Comparison of ENCODE assay signal across 10 cellular contexts in the genomic region with DNA sequence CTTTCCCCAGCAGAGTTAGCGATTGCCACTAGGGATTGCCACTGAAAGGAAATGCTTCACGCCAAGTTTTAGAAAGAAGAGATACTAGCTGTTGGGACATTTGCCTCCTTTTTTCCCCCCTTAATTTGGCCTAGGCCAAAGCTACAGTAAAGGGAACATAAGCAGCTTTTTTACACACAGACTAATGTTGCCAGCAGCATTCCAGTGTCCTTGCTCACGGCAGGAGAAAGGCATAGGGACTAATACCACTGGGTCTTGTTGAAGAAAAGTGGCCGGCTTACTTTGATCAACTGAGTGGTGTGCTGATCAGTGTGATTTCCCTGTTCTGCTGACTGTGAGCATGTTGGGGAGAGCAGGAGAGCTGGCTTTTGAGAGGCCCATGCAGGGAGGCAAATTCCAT.
DNase-seq lines count a peak whose midpoint lies in the region; ATAC-seq, FAIRE-seq and TF ChIP-seq lines count a peak whose summit lies in the region.
"Had no signal": no experiment of that assay in that cellular context is flagged by ENCODE, and none has a peak within 500 bp of the region (broad histone marks: within the 10 kb centered on the region; RNA-seq: fewer than 3 reads in every experiment).

No MANE protein-coding gene starts in this region.

- H3K27ac ChIP-seq in sigmoid colon = peak overlapping the region; percentile 32 to 73 (median 51)
- H3K27ac ChIP-seq: right lobe of liver had no signal

- H3K27me3 ChIP-seq in sigmoid colon = no peaks in the 10 kb centered on the region
- H3K27me3 ChIP-seq: right lobe of liver had no signal

- FAIRE-seq in H54 (lab: Jason Lieb, UNC) = peak; percentile 99

- intact Hi-C loops in sigmoid colon (cut with DNase I) = no loop called here

- ATAC-seq in GM18861 (IDR thresholded peaks at IDR 0.05; ENCODE audit: unreplicated experiment) (no peak), GM19328 (IDR thresholded peaks at IDR 0.05; ENCODE audit: unreplicated experiment) (no peak)

- 76 to 85% methylated on average over 4 of the region's 4 CpGs for WGBS in sigmoid colon, 2 donors

- TF ChIP-seq CTCF in sigmoid colon (IDR thresholded peaks at IDR 0.05) (no peak), GM10248 (IDR thresholded peaks at IDR 0.05; ENCODE audit: control extremely low read depth, extremely low read depth, low read depth, missing control alignments) (no peak)

- no peak for TF ChIP-seq EP300 in sigmoid colon (IDR thresholded peaks at IDR 0.05)

- no peak overlapping the region for H3K4me3 ChIP-seq in sigmoid colon
- H3K4me3 ChIP-seq: right lobe of liver had no signal

- H3K9me3 ChIP-seq in sigmoid colon = no peaks in the 10 kb centered on the region
- H3K9me3 ChIP-seq: right lobe of liver had no signal

- peaks cover 0 to 46% (median 27%) of the 10 kb centered on the region in 4 donors for H3K4me1 ChIP-seq in sigmoid colon
- H3K4me1 ChIP-seq: right lobe of liver had no signal

- DNase-seq in H54 (ENCODE audit: insufficient read length, low spot score) (peak; percentile 37), amniotic epithelial cell (ENCODE audit: low read depth) (peak; percentile 68), iPS DF 19.7 (ENCODE audit: low read depth, low spot score) (peak; percentile 28), sigmoid colon (peak; percentile 70), GM10248 (ENCODE audit: extremely low spot score) (no peak), NCI-H1436 (lab: John Stamatoyannopoulos, UW) (no peak)
- DNase-seq: right lobe of liver, SHP77 had no signal

- no peaks in the 10 kb centered on the region for H3K36me3 ChIP-seq in sigmoid colon
- H3K36me3 ChIP-seq: right lobe of liver had no signal

- POLR2A ChIA-PET in GM10248 (lab: Yijun Ruan, JAX) = no interaction called here

- TF ChIP-seq POLR2A in H54 (IDR thresholded peaks at IDR 0.05; ENCODE audit: low read depth, low read length) = no peak
- no peak for TF ChIP-seq POLR2A in sigmoid colon (IDR thresholded peaks at IDR 0.05)

- CTCF ChIA-PET in GM10248 (lab: Yijun Ruan, JAX) = interaction anchor here (1.1 to 2.1 kb wide), 3 partner anchors 11 to 32 kb away, joined by 3 to 7 read pairs (median 5); no protein-coding TSS in a partner anchor

Comparison
In these comparisons a context has a peak if more than half of its experiments do, and no peak if none do; other contexts are left out.
1. DNase-seq: peak in H54 (single experiment), amniotic epithelial cell (single experiment), iPS DF 19.7 (single experiment) and sigmoid colon (single experiment); none in GM10248 (single experiment) and NCI-H1436 (single experiment).